Comparison of ENCODE assay signal across 1 cellular context in the genomic region with DNA sequence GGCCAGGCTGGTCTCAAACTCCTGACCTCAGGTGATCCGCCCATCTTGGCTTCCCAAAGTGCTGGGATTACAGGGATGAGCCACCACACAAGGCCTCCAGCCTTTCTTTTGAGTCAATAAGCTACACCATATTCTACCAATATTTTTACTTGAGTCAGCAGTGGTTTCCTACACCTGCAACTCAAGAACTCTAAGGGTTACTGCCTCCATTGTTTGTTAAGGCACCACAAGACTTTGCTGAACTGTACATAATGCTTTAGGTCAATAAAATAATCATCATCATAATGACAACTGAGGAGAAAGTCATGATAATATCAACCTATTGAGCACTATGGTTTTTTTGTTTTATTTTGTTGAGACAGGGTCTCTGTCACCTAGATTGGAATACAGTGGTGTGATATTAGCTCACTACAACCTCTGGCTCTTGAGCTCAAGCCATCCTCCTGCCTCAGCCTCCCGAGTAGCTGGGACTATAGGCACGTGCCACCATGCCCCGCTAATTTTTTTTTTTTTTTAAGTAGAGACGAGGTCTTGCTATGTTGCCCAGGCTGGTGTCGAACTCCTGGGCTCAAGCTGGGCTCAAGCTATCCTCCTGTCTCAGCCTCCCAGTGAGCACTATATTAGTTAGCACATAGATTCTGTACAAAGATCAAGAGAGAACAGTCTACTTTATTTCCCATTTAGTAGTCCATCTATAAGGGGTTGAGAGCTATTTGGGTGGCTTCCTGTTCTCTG.
TF ChIP-seq lines count a peak whose summit lies in the region.

No MANE protein-coding gene starts in this region.

TF ChIP-seq in K562, 482 proteins besides CTCF, POLR2A, EP300 and RAD21 (continues in another document):
- TF ChIP-seq, protein P1, sequence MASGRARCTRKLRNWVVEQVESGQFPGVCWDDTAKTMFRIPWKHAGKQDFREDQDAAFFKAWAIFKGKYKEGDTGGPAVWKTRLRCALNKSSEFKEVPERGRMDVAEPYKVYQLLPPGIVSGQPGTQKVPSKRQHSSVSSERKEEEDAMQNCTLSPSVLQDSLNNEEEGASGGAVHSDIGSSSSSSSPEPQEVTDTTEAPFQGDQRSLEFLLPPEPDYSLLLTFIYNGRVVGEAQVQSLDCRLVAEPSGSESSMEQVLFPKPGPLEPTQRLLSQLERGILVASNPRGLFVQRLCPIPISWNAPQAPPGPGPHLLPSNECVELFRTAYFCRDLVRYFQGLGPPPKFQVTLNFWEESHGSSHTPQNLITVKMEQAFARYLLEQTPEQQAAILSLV (tag; IDR thresholded peaks at IDR 0.05) = 0 out of 2 replicates have a peak, but pooled peaks have one; percentile 34
- TF ChIP-seq, protein P2, sequence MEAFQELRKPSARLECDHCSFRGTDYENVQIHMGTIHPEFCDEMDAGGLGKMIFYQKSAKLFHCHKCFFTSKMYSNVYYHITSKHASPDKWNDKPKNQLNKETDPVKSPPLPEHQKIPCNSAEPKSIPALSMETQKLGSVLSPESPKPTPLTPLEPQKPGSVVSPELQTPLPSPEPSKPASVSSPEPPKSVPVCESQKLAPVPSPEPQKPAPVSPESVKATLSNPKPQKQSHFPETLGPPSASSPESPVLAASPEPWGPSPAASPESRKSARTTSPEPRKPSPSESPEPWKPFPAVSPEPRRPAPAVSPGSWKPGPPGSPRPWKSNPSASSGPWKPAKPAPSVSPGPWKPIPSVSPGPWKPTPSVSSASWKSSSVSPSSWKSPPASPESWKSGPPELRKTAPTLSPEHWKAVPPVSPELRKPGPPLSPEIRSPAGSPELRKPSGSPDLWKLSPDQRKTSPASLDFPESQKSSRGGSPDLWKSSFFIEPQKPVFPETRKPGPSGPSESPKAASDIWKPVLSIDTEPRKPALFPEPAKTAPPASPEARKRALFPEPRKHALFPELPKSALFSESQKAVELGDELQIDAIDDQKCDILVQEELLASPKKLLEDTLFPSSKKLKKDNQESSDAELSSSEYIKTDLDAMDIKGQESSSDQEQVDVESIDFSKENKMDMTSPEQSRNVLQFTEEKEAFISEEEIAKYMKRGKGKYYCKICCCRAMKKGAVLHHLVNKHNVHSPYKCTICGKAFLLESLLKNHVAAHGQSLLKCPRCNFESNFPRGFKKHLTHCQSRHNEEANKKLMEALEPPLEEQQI (IDR thresholded peaks at IDR 0.05) = no peak
- TF ChIP-seq ZKSCAN8 (CRISPR knock-in tag; IDR thresholded peaks at IDR 0.05) (peak; percentile 21; the same call in 1 of the 2 replicates), CEBPG (CRISPR knock-in tag; IDR thresholded peaks at IDR 0.05) (no peak), CEBPG (tag; conservative IDR thresholded peaks at IDR 0.05 in 1 of 2, IDR thresholded peaks at IDR 0.05 in 1 of 2) (no peak), ZNF408 (CRISPR knock-in tag; IDR thresholded peaks at IDR 0.05; ENCODE audit: low read depth) (no peak), HSF4 (CRISPR knock-in tag; IDR thresholded peaks at IDR 0.05; ENCODE audit: borderline replicate concordance) (no peak), NRF1 (conservative IDR thresholded peaks at IDR 0.05 in 1 of 2, IDR thresholded peaks at IDR 0.05 in 1 of 2) (no peak), SAP30 (IDR thresholded peaks at IDR 0.05; ENCODE audit: borderline replicate concordance, insufficient read depth, low read depth, low read length, poor library complexity, severe bottlenecking) (no peak), LARP7 (IDR thresholded peaks at IDR 0.05) (peak; percentile 19; the same call in 1 of the 2 replicates), ZFX (CRISPR knock-in tag; IDR thresholded peaks at IDR 0.05) (no peak), SRSF9 (IDR thresholded peaks at IDR 0.05; ENCODE audit: borderline replicate concordance, low read depth, low read length) (no peak), BDP1 (IDR thresholded peaks at IDR 0.05; ENCODE audit: insufficient read depth, insufficient read length) (no peak), POLR2B (IDR thresholded peaks at IDR 0.05; ENCODE audit: low read depth, partially characterized antibody) (no peak), SMAD3 (CRISPR knock-in tag; conservative IDR thresholded peaks at IDR 0.05) (0 out of 2 replicates have a peak, but pooled peaks have one; percentile 32), NFRKB (IDR thresholded peaks at IDR 0.05; ENCODE audit: low read depth) (peak; percentile 6; the same call in 1 of the 2 replicates), MTF1 (CRISPR knock-in tag; IDR thresholded peaks at IDR 0.05; ENCODE audit: borderline replicate concordance) (no peak), ZNF551 (CRISPR knock-in tag; IDR thresholded peaks at IDR 0.05) (no peak), POLR2G (IDR thresholded peaks at IDR 0.05; ENCODE audit: low read depth, low read length) (no peak), CHD4 (IDR thresholded peaks at IDR 0.05; ENCODE audit: insufficient read depth, insufficient replicate concordance, low read depth, low read length, poor library complexity, severe bottlenecking) (peak; percentile 20), RBM22 (IDR thresholded peaks at IDR 0.05; ENCODE audit: low read depth, low read length, poor library complexity, severe bottlenecking) (no peak), MED1 (CRISPR knock-in tag; IDR thresholded peaks at IDR 0.05; ENCODE audit: borderline replicate concordance) (no peak), BRD4 (IDR thresholded peaks at IDR 0.05) (no peak)
- TF ChIP-seq, protein P3, sequence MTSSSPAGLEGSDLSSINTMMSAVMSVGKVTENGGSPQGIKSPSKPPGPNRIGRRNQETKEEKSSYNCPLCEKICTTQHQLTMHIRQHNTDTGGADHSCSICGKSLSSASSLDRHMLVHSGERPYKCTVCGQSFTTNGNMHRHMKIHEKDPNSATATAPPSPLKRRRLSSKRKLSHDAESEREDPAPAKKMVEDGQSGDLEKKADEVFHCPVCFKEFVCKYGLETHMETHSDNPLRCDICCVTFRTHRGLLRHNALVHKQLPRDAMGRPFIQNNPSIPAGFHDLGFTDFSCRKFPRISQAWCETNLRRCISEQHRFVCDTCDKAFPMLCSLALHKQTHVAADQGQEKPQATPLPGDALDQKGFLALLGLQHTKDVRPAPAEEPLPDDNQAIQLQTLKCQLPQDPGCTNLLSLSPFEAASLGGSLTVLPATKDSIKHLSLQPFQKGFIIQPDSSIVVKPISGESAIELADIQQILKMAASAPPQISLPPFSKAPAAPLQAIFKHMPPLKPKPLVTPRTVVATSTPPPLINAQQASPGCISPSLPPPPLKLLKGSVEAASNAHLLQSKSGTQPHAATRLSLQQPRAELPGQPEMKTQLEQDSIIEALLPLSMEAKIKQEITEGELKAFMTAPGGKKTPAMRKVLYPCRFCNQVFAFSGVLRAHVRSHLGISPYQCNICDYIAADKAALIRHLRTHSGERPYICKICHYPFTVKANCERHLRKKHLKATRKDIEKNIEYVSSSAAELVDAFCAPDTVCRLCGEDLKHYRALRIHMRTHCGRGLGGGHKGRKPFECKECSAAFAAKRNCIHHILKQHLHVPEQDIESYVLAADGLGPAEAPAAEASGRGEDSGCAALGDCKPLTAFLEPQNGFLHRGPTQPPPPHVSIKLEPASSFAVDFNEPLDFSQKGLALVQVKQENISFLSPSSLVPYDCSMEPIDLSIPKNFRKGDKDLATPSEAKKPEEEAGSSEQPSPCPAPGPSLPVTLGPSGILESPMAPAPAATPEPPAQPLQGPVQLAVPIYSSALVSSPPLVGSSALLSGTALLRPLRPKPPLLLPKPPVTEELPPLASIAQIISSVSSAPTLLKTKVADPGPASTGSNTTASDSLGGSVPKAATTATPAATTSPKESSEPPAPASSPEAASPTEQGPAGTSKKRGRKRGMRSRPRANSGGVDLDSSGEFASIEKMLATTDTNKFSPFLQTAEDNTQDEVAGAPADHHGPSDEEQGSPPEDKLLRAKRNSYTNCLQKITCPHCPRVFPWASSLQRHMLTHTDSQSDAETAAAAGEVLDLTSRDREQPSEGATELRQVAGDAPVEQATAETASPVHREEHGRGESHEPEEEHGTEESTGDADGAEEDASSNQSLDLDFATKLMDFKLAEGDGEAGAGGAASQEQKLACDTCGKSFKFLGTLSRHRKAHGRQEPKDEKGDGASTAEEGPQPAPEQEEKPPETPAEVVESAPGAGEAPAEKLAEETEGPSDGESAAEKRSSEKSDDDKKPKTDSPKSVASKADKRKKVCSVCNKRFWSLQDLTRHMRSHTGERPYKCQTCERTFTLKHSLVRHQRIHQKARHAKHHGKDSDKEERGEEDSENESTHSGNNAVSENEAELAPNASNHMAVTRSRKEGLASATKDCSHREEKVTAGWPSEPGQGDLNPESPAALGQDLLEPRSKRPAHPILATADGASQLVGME (CRISPR knock-in tag; IDR thresholded peaks at IDR 0.05) = 0 out of 2 replicates have a peak, but pooled peaks have one; percentile 39
- TF ChIP-seq, protein P4, sequence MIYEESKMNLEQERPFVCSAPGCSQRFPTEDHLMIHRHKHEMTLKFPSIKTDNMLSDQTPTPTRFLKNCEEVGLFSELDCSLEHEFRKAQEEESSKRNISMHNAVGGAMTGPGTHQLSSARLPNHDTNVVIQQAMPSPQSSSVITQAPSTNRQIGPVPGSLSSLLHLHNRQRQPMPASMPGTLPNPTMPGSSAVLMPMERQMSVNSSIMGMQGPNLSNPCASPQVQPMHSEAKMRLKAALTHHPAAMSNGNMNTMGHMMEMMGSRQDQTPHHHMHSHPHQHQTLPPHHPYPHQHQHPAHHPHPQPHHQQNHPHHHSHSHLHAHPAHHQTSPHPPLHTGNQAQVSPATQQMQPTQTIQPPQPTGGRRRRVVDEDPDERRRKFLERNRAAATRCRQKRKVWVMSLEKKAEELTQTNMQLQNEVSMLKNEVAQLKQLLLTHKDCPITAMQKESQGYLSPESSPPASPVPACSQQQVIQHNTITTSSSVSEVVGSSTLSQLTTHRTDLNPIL (CRISPR knock-in tag; IDR thresholded peaks at IDR 0.05) = no peak
- TF ChIP-seq, protein P5, sequence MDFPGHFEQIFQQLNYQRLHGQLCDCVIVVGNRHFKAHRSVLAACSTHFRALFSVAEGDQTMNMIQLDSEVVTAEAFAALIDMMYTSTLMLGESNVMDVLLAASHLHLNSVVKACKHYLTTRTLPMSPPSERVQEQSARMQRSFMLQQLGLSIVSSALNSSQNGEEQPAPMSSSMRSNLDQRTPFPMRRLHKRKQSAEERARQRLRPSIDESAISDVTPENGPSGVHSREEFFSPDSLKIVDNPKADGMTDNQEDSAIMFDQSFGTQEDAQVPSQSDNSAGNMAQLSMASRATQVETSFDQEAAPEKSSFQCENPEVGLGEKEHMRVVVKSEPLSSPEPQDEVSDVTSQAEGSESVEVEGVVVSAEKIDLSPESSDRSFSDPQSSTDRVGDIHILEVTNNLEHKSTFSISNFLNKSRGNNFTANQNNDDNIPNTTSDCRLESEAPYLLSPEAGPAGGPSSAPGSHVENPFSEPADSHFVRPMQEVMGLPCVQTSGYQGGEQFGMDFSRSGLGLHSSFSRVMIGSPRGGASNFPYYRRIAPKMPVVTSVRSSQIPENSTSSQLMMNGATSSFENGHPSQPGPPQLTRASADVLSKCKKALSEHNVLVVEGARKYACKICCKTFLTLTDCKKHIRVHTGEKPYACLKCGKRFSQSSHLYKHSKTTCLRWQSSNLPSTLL (IDR thresholded peaks at IDR 0.05) = no peak
- TF ChIP-seq, protein P6, sequence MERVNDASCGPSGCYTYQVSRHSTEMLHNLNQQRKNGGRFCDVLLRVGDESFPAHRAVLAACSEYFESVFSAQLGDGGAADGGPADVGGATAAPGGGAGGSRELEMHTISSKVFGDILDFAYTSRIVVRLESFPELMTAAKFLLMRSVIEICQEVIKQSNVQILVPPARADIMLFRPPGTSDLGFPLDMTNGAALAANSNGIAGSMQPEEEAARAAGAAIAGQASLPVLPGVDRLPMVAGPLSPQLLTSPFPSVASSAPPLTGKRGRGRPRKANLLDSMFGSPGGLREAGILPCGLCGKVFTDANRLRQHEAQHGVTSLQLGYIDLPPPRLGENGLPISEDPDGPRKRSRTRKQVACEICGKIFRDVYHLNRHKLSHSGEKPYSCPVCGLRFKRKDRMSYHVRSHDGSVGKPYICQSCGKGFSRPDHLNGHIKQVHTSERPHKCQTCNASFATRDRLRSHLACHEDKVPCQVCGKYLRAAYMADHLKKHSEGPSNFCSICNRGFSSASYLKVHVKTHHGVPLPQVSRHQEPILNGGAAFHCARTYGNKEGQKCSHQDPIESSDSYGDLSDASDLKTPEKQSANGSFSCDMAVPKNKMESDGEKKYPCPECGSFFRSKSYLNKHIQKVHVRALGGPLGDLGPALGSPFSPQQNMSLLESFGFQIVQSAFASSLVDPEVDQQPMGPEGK (CRISPR knock-in tag; IDR thresholded peaks at IDR 0.05; ENCODE audit: borderline replicate concordance) = no peak
- TF ChIP-seq, protein P7, sequence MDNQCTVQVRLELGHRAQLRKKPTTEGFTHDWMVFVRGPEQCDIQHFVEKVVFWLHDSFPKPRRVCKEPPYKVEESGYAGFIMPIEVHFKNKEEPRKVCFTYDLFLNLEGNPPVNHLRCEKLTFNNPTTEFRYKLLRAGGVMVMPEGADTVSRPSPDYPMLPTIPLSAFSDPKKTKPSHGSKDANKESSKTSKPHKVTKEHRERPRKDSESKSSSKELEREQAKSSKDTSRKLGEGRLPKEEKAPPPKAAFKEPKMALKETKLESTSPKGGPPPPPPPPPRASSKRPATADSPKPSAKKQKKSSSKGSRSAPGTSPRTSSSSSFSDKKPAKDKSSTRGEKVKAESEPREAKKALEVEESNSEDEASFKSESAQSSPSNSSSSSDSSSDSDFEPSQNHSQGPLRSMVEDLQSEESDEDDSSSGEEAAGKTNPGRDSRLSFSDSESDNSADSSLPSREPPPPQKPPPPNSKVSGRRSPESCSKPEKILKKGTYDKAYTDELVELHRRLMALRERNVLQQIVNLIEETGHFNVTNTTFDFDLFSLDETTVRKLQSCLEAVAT (IDR thresholded peaks at IDR 0.05) = peak in 1 of 2 experiments; percentile 73; a peak in 1 of 4 replicates
- TF ChIP-seq, protein P8, sequence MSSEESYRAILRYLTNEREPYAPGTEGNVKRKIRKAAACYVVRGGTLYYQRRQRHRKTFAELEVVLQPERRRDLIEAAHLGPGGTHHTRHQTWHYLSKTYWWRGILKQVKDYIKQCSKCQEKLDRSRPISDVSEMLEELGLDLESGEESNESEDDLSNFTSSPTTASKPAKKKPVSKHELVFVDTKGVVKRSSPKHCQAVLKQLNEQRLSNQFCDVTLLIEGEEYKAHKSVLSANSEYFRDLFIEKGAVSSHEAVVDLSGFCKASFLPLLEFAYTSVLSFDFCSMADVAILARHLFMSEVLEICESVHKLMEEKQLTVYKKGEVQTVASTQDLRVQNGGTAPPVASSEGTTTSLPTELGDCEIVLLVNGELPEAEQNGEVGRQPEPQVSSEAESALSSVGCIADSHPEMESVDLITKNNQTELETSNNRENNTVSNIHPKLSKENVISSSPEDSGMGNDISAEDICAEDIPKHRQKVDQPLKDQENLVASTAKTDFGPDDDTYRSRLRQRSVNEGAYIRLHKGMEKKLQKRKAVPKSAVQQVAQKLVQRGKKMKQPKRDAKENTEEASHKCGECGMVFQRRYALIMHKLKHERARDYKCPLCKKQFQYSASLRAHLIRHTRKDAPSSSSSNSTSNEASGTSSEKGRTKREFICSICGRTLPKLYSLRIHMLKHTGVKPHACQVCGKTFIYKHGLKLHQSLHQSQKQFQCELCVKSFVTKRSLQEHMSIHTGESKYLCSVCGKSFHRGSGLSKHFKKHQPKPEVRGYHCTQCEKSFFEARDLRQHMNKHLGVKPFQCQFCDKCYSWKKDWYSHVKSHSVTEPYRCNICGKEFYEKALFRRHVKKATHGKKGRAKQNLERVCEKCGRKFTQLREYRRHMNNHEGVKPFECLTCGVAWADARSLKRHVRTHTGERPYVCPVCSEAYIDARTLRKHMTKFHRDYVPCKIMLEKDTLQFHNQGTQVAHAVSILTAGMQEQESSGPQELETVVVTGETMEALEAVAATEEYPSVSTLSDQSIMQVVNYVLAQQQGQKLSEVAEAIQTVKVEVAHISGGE (CRISPR knock-in tag; IDR thresholded peaks at IDR 0.05) = peak in 1 of 3 experiments; percentile 49; a peak in 2 of 6 replicates
